Comparison of ENCODE assay signal across 8 cellular contexts in genomic region chr1:174074757-174075156, GRCh38. TPM values are rescaled to one million over a fixed set of nuclear protein-coding genes. Genes with fewer than 3 reads are reported as not detected.
DNase-seq lines count a peak whose midpoint lies in the region; ATAC-seq and TF ChIP-seq lines count a peak whose summit lies in the region.

No MANE protein-coding gene starts in this region.

- CTCF ChIA-PET in Calu3 (lab: Charles Lee) = interaction anchor here (0.7 kb wide), 1 partner anchor 20 kb away, joined by 3 read pairs; no protein-coding TSS in a partner anchor

- H3K9me2 ChIP-seq in Karpas-422 (replicated peaks; ENCODE audit: insufficient read depth, low read length) = no peaks in the 10 kb centered on the region

- no TSS peak for BruUV-seq in Calu3 (replicated peaks; lab: Mats Ljungman, UMichigan)

- H3K4me3 Mint-ChIP-seq in Calu3 (ENCODE audit: low read depth, unreplicated experiment) = no peak overlapping the region

- in situ Hi-C loops in astrocyte of the cerebellum (cut with HindIII; ENCODE audit: low sequenced_read_pairs) = no loop called here

- no peaks in the 10 kb centered on the region for H4K20me1 ChIP-seq in Karpas-422 (ENCODE audit: insufficient read depth, low read depth, low read length)

- no peak overlapping the region for H3K27ac Mint-ChIP-seq in Calu3 (ENCODE audit: unreplicated experiment)

- no peaks in the 10 kb centered on the region for H3K9me3 Mint-ChIP-seq in Calu3 (ENCODE audit: low read depth, unreplicated experiment)

- ATAC-seq in HG02885 (IDR thresholded peaks at IDR 0.05; ENCODE audit: poor library complexity, unreplicated experiment) = no peak
- ATAC-seq in HG03571 (IDR thresholded peaks at IDR 0.05; ENCODE audit: unreplicated experiment) = no peak

- H3K4me2 ChIP-seq in Karpas-422 (ENCODE audit: low read depth, low read length, poor library complexity, severe bottlenecking) = no peak overlapping the region

- H3K4me1 ChIP-seq in Karpas-422 (ENCODE audit: low read length) = peaks cover 9% of the 10 kb centered on the region

- H3K27me3 ChIP-seq in Karpas-422 (ENCODE audit: low read length) = no peaks in the 10 kb centered on the region

- no peaks in the 10 kb centered on the region for H3K79me2 ChIP-seq in Karpas-422 (ENCODE audit: low read length)

- H3K27me3 Mint-ChIP-seq in Calu3 (ENCODE audit: unreplicated experiment) = no peaks in the 10 kb centered on the region

- no peak overlapping the region for H3K27ac ChIP-seq in Karpas-422 (ENCODE audit: low read length)

- peak; percentile 11 for TF ChIP-seq CTCF in Calu3 (IDR thresholded peaks at IDR 0.05; ENCODE audit: unreplicated experiment)
- no peak for TF ChIP-seq CTCF in astrocyte of the cerebellum (IDR thresholded peaks at IDR 0.05; ENCODE audit: low read depth, low read length, missing control alignments)

- intact Hi-C loops in Calu3 (cut with micrococcal nuclease; ENCODE audit: unreplicated experiment) = loop anchor here (1.0 to 5.0 kb wide), 4 partner anchors 52 to 654 kb away; partner anchors contain the start of genes GAS5, RC3H1 and ZBTB37

- H3K36me3 Mint-ChIP-seq in Calu3 (ENCODE audit: insufficient read depth, unreplicated experiment) = no peaks in the 10 kb centered on the region

- no peak overlapping the region for H3K9ac ChIP-seq in Karpas-422 (ENCODE audit: low read length)

- H3K4me3 ChIP-seq in Karpas-422 (ENCODE audit: low read length) (no peak overlapping the region), astrocyte of the cerebellum (ENCODE audit: low read depth, low read length) (no peak overlapping the region)

- H3K9me3 ChIP-seq in Karpas-422 (ENCODE audit: low read length) = no peaks in the 10 kb centered on the region

- no peaks in the 10 kb centered on the region for H3K36me3 ChIP-seq in Karpas-422 (ENCODE audit: insufficient read depth, low read length)

- H3K4me1 Mint-ChIP-seq in Calu3 (ENCODE audit: low read depth, unreplicated experiment) = no peaks in the 10 kb centered on the region

- H2AFZ ChIP-seq in Karpas-422 (ENCODE audit: low read length) = no peak overlapping the region

- DNase-seq in Calu3 (no peak), Karpas-422 (peak; percentile 58), astrocyte of the cerebellum (ENCODE audit: low read depth) (peak; percentile 11), lung microvascular endothelial cell (ENCODE audit: low read depth in 2 of 2) (peak; percentile 43 to 44), iPS-NIHi7 (ENCODE audit: extremely low spot score) (no peak), foreskin melanocyte (no peak)

RNA-seq across cellular contexts. Expression of gene RC3H1, which starts 52.6 kb away (rescaled TPM):
- total RNA-seq in Calu3 (2022) = 42.1 and 44.2 TPM in 2 replicates
- total RNA-seq in Karpas-422 (2014; rRNA removed; shearing (Covaris generic); ENCODE audit: low replicate concordance) = 13.2 and 52.9 TPM in 2 replicates
- total RNA-seq in lung microvascular endothelial cell = 8.9 and 12.5 TPM in 2 replicates

Comparison
In these comparisons a context has a peak if more than half of its experiments do, and no peak if none do; other contexts are left out.
1. DNase-seq: peak in Karpas-422 (single experiment), astrocyte of the cerebellum (single experiment) and lung microvascular endothelial cell (2 of 2); none in Calu3 (single experiment), iPS-NIHi7 (single experiment) and foreskin melanocyte (single experiment).